ENCODE assay signal across 3 cellular contexts in genomic region chr16:3013491-3013951, GRCh38.
A peak's percentile ranks its signal among the peaks of the same experiment; 100 is the strongest.
TF ChIP-seq lines count a peak whose summit lies in the region.

No MANE protein-coding gene starts in this region.

TF ChIP-seq in A549, 52 proteins besides CTCF, POLR2A, EP300 and RAD21:
- TF ChIP-seq E2F6 (IDR thresholded peaks at IDR 0.05; ENCODE audit: borderline replicate concordance, low read depth) (no peak), MAX (IDR thresholded peaks at IDR 0.05) (peak; percentile 73), BHLHE40 (IDR thresholded peaks at IDR 0.05; ENCODE audit: low read depth, low read length) (peak; percentile 76), ZSCAN20 (CRISPR knock-in tag; IDR thresholded peaks at IDR 0.05) (no peak), KDM1A (IDR thresholded peaks at IDR 0.05; ENCODE audit: low read depth) (no peak), HOXB13 (CRISPR knock-in tag; IDR thresholded peaks at IDR 0.05; ENCODE audit: low read depth) (no peak), RFX5 (IDR thresholded peaks at IDR 0.05) (no peak), REST (IDR thresholded peaks at IDR 0.05) (no peak), USF2 (IDR thresholded peaks at IDR 0.05) (peak; percentile 50; the same call in 1 of the 2 replicates), RNF2 (IDR thresholded peaks at IDR 0.05; ENCODE audit: borderline replicate concordance, low read depth) (no peak), CBX8 (IDR thresholded peaks at IDR 0.05) (no peak)

TF ChIP-seq in WTC11, 78 proteins besides CTCF, POLR2A, EP300 and RAD21:
- TF ChIP-seq TEAD1 (CRISPR knock-in tag; IDR thresholded peaks at IDR 0.05) (no peak), ZNF263 (CRISPR knock-in tag; IDR thresholded peaks at IDR 0.05; ENCODE audit: low read depth) (peak; percentile 48; the same call in 1 of the 2 replicates), ZNF219 (CRISPR knock-in tag; IDR thresholded peaks at IDR 0.05; ENCODE audit: borderline replicate concordance) (no peak)
TF ChIP-seq in WTC11: peak in this region for 1.

TF ChIP-seq in HepG2, 621 proteins besides CTCF, POLR2A, EP300 and RAD21 (continues in another document):
- peak; percentile 60 for TF ChIP-seq ZNF687 (CRISPR knock-in tag; IDR thresholded peaks at IDR 0.05)
- TF ChIP-seq SRSF4 (IDR thresholded peaks at IDR 0.05; ENCODE audit: low read depth, low read length, poor library complexity, severe bottlenecking), result no peak
- TF ChIP-seq KAT2B (IDR thresholded peaks at IDR 0.05; ENCODE audit: borderline replicate concordance, low read depth, low read length), result no peak
- TF ChIP-seq PPARG (CRISPR knock-in tag; conservative IDR thresholded peaks at IDR 0.05), result no peak
- TF ChIP-seq DNMT1 (CRISPR knock-in tag; IDR thresholded peaks at IDR 0.05), result no peak
- TF ChIP-seq TCF12 (IDR thresholded peaks at IDR 0.05), result no peak
- TF ChIP-seq TCF12 (CRISPR knock-in tag; IDR thresholded peaks at IDR 0.05), result no peak
- peak; percentile 41; the same call in 1 of the 2 replicates for TF ChIP-seq ZBTB38 (CRISPR knock-in tag; IDR thresholded peaks at IDR 0.05)
- no peak for TF ChIP-seq ZNF543 (CRISPR knock-in tag; IDR thresholded peaks at IDR 0.05)
- no peak for TF ChIP-seq ZNF335 (CRISPR knock-in tag; IDR thresholded peaks at IDR 0.05)
- no peak for TF ChIP-seq JUNB (CRISPR knock-in tag; IDR thresholded peaks at IDR 0.05; ENCODE audit: borderline replicate concordance)
- peak; percentile 43; the same call in 1 of the 2 replicates for TF ChIP-seq ZFP91 (CRISPR knock-in tag; IDR thresholded peaks at IDR 0.05; ENCODE audit: borderline replicate concordance)
- no peak for TF ChIP-seq FOXK2 (IDR thresholded peaks at IDR 0.05)
- TF ChIP-seq CERS6 (CRISPR knock-in tag; IDR thresholded peaks at IDR 0.05), result no peak
- TF ChIP-seq TFDP1 (CRISPR knock-in tag; IDR thresholded peaks at IDR 0.05; ENCODE audit: borderline replicate concordance), result no peak
- TF ChIP-seq ZSCAN30 (CRISPR knock-in tag; IDR thresholded peaks at IDR 0.05), result no peak
- no peak for TF ChIP-seq DDIT3 (CRISPR knock-in tag; IDR thresholded peaks at IDR 0.05)
- TF ChIP-seq BHLHE40 (IDR thresholded peaks at IDR 0.05; ENCODE audit: low read length), result peak; percentile 81
- TF ChIP-seq SRSF9 (IDR thresholded peaks at IDR 0.05; ENCODE audit: borderline replicate concordance, insufficient read depth, low read depth, low read length, poor library complexity, severe bottlenecking), result no peak
- TF ChIP-seq NRL (CRISPR knock-in tag; IDR thresholded peaks at IDR 0.05; ENCODE audit: borderline replicate concordance), result no peak
- TF ChIP-seq ATAD3A (CRISPR knock-in tag; IDR thresholded peaks at IDR 0.05), result no peak
- no peak for TF ChIP-seq ZIK1 (CRISPR knock-in tag; IDR thresholded peaks at IDR 0.05; ENCODE audit: borderline replicate concordance, low read depth)
- TF ChIP-seq ONECUT2 (CRISPR knock-in tag; IDR thresholded peaks at IDR 0.05), result no peak
- no peak for TF ChIP-seq ZNF530 (CRISPR knock-in tag; IDR thresholded peaks at IDR 0.05; ENCODE audit: low read depth)
- TF ChIP-seq MAF1 (CRISPR knock-in tag; IDR thresholded peaks at IDR 0.05; ENCODE audit: borderline replicate concordance), result no peak
- no peak for TF ChIP-seq MED8 (CRISPR knock-in tag; IDR thresholded peaks at IDR 0.05; ENCODE audit: insufficient replicate concordance)
- no peak for TF ChIP-seq ZSCAN25 (CRISPR knock-in tag; IDR thresholded peaks at IDR 0.05)
- TF ChIP-seq MAX (IDR thresholded peaks at IDR 0.05), result 0 out of 2 replicates have a peak, but pooled peaks have one; percentile 35
- no peak for TF ChIP-seq NONO (IDR thresholded peaks at IDR 0.05)
- 0 out of 2 replicates have a peak, but pooled peaks have one; percentile 24 for TF ChIP-seq NONO (CRISPR knock-in tag; conservative IDR thresholded peaks at IDR 0.05)
- no peak for TF ChIP-seq CEBPG (CRISPR knock-in tag; IDR thresholded peaks at IDR 0.05)
- TF ChIP-seq HINFP (CRISPR knock-in tag; IDR thresholded peaks at IDR 0.05; ENCODE audit: low read depth), result no peak
- no peak for TF ChIP-seq RARG (CRISPR knock-in tag; IDR thresholded peaks at IDR 0.05; ENCODE audit: low read depth)
- TF ChIP-seq HHEX (CRISPR knock-in tag; IDR thresholded peaks at IDR 0.05), result no peak
- TF ChIP-seq MXD3 (CRISPR knock-in tag; IDR thresholded peaks at IDR 0.05), result no peak
- no peak for TF ChIP-seq SNAPC2 (CRISPR knock-in tag; IDR thresholded peaks at IDR 0.05)
- TF ChIP-seq BRCA1 (CRISPR knock-in tag; IDR thresholded peaks at IDR 0.05), result no peak
- no peak for TF ChIP-seq ZNF770 (CRISPR knock-in tag; IDR thresholded peaks at IDR 0.05)
- TF ChIP-seq ZNF33B (CRISPR knock-in tag; IDR thresholded peaks at IDR 0.05), result no peak
- TF ChIP-seq ZNF33A (CRISPR knock-in tag; IDR thresholded peaks at IDR 0.05; ENCODE audit: borderline replicate concordance), result no peak
- no peak for TF ChIP-seq MLLT10 (CRISPR knock-in tag; IDR thresholded peaks at IDR 0.05)
- no peak for TF ChIP-seq KLF11 (CRISPR knock-in tag; IDR thresholded peaks at IDR 0.05)
- no peak for TF ChIP-seq ZSCAN12 (CRISPR knock-in tag; IDR thresholded peaks at IDR 0.05)
- no peak for TF ChIP-seq ZUFSP (CRISPR knock-in tag; IDR thresholded peaks at IDR 0.05; ENCODE audit: borderline replicate concordance)
- TF ChIP-seq ZBTB7A (CRISPR knock-in tag; IDR thresholded peaks at IDR 0.05), result no peak
- TF ChIP-seq ZNF709 (CRISPR knock-in tag; IDR thresholded peaks at IDR 0.05), result no peak
- no peak for TF ChIP-seq ZNF652 (CRISPR knock-in tag; IDR thresholded peaks at IDR 0.05; ENCODE audit: borderline replicate concordance, low read depth)
- no peak for TF ChIP-seq ZNF615 (CRISPR knock-in tag; IDR thresholded peaks at IDR 0.05; ENCODE audit: borderline replicate concordance)
- peak; percentile 34; the same call in 1 of the 2 replicates for TF ChIP-seq PHF8 (CRISPR knock-in tag; IDR thresholded peaks at IDR 0.05)
- TF ChIP-seq ZNF563 (CRISPR knock-in tag; IDR thresholded peaks at IDR 0.05), result peak; percentile 47; the same call in 1 of the 2 replicates
- TF ChIP-seq SYNCRIP (IDR thresholded peaks at IDR 0.05; ENCODE audit: insufficient read depth, low read depth, low read length), result no peak
- TF ChIP-seq SP4 (CRISPR knock-in tag; IDR thresholded peaks at IDR 0.05), result no peak
- no peak for TF ChIP-seq ATF1 (CRISPR knock-in tag; IDR thresholded peaks at IDR 0.05)
